13 cellular contexts compared by ENCODE assay signal in the genomic region with DNA sequence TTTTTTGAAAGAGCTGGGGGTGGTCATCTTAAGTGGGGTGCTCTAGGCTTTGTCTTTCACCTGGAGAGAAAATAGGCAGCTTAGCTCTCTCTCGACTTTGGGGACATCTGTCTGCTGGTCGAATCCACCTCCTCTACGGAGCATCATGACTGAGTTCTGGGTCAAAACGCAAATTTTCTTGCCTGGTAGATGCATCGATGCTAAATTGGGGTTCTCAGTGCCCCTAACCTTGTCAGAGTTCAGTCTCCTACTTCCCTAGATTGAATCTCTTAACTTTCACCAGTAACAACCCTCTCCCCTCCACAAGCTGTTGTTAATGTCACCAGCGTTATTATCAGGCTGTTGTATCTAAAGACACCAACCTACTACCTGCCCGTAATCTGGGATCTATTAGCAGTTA. TPM values are rescaled to one million over a fixed set of nuclear protein-coding genes. Genes with fewer than 3 reads are reported as not detected.
DNase-seq lines count a peak whose midpoint lies in the region; ATAC-seq and TF ChIP-seq lines count a peak whose summit lies in the region.
"Had no signal": no experiment of that assay in that cellular context is flagged by ENCODE, and none has a peak within 500 bp of the region (broad histone marks: within the 10 kb centered on the region; RNA-seq: fewer than 3 reads in every experiment).

No MANE protein-coding gene starts in this region.

- ATAC-seq in HG02884 (IDR thresholded peaks at IDR 0.05; ENCODE audit: unreplicated experiment), result no peak
- no peak for ATAC-seq in GM19455 (IDR thresholded peaks at IDR 0.05; ENCODE audit: unreplicated experiment)
- ATAC-seq: naive thymus-derived CD4-positive, alpha-beta T cell; stimulated activated effector memory CD8-positive, alpha-beta T cell treated with anti-CD3 and anti-CD28 coated beads, Interleukin-12 subunit alpha, Interleukin-12 subunit beta, amount 100 ng/mL, for 72 hours had no signal

- peaks cover 69% of the 10 kb centered on the region for H3K27me3 ChIP-seq in H7 (ENCODE audit: control insufficient read depth, insufficient read depth, low read length)
- peaks cover 63% of the 10 kb centered on the region for H3K27me3 ChIP-seq in iPS-15b (ENCODE audit: control insufficient read depth, insufficient read depth, low read length)

- in situ Hi-C loops in astrocyte of the spinal cord (cut with HindIII; ENCODE audit: low sequenced_read_pairs), result no loop called here

- no peak overlapping the region for H3K9ac ChIP-seq in iPS-15b (ENCODE audit: low read depth, low read length)

- no peak for DNase-seq in H7
- no peak for DNase-seq in astrocyte of the spinal cord (ENCODE audit: low read depth, low spot score)
- DNase-seq in retinal pigment epithelial cell (ENCODE audit: low read depth), result no peak
- no peak for DNase-seq in GM19240 (ENCODE audit: insufficient read length, low spot score)
- DNase-seq in NCI-H82 treated with DMSO at 0.1 percent for 48 hours (lab: John Stamatoyannopoulos, UW; ENCODE audit: unreplicated experiment), result no peak
- DNase-seq: cerebellar nuclear complex; naive thymus-derived CD4-positive, alpha-beta T cell; NCI-H187; T-helper 9 cell had no signal

- H3K4me3 ChIP-seq in H7 (ENCODE audit: insufficient read depth, low read depth, low read length) (peak overlapping the region; percentile 76), astrocyte of the spinal cord (ENCODE audit: low read depth, low read length) (peak overlapping the region; percentile 65), iPS-15b (ENCODE audit: low read depth, low read length) (peak overlapping the region; percentile 75), retinal pigment epithelial cell (ENCODE audit: low read length) (peak overlapping the region; percentile 99)

- no peak for TF ChIP-seq CTCF in astrocyte of the spinal cord (IDR thresholded peaks at IDR 0.05; ENCODE audit: low read depth, low read length)
- TF ChIP-seq CTCF in retinal pigment epithelial cell (conservative IDR thresholded peaks at IDR 0.05; ENCODE audit: low read depth, low read length), result no peak

- peaks cover 4% of the 10 kb centered on the region for H3K4me1 ChIP-seq in iPS-15b (ENCODE audit: control insufficient read depth, insufficient read depth, low read length)

- H3K9me3 ChIP-seq in iPS-15b (ENCODE audit: control insufficient read depth, insufficient read depth, low read length), result no peaks in the 10 kb centered on the region

- H3K36me3 ChIP-seq in H7 (replicated peaks; ENCODE audit: control insufficient read depth, insufficient read depth, low read length) (no peaks in the 10 kb centered on the region), iPS-15b (ENCODE audit: control insufficient read depth, insufficient read depth, low read length) (no peaks in the 10 kb centered on the region)

RNA-seq across cellular contexts. Expression of a gene that starts 0.7 kb away (rescaled TPM):
- 8.6 and 10.8 TPM in 2 replicates for total RNA-seq in H7 (2014; rRNA removed; shearing (Covaris generic))
- total RNA-seq: naive thymus-derived CD4-positive, alpha-beta T cell had no signal
